In the genomic region with DNA sequence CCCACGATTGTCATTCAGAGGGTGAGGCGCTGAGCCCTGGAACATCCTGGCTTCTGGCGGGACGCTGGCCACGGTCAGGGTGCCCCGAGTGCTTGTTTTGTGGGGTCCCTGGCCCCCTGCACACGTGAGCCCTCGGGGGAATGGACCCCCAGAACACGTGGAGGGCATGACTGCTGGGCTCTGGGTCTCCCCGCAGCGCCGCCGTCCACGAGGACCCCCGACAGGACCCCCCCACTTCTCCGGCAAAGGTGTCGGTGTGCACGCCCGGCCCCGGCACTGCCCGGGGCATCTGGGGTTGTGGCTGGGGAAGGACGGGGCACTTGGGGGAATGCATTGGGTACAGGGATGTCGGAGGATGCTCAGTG, we compare ENCODE assay signal across 15 cellular contexts. TPM values are rescaled to one million over a fixed set of nuclear protein-coding genes. Genes with fewer than 3 reads are reported as not detected.
A peak's percentile ranks its signal among the peaks of the same experiment; 100 is the strongest.
DNase-seq lines count a peak whose midpoint lies in the region; ATAC-seq and TF ChIP-seq lines count a peak whose summit lies in the region.
"Had no signal": no experiment of that assay in that cellular context is flagged by ENCODE, and none has a peak within 500 bp of the region (broad histone marks: within the 10 kb centered on the region; RNA-seq: fewer than 3 reads in every experiment).

No MANE protein-coding gene starts in this region.

- H3K27ac Mint-ChIP-seq in stimulated activated effector memory CD8-positive, alpha-beta T cell treated with anti-CD3 and anti-CD28 coated beads, Interleukin-12 subunit alpha, Interleukin-12 subunit beta, amount 100 ng/mL, for 72 hours = peak overlapping the region; percentile 32
- no peak overlapping the region for H3K27ac Mint-ChIP-seq in endodermal cell
- H3K27ac Mint-ChIP-seq: CD4-positive, CD25-positive, alpha-beta regulatory T cell; HFFc6 had no signal

- H2BK5ac ChIP-seq in trophoblast cell (ENCODE audit: low read depth, low read length, poor library complexity) = no peak overlapping the region

- H3K27ac ChIP-seq in right atrium auricular region = no peak overlapping the region
- no peak overlapping the region for H3K27ac ChIP-seq in trophoblast cell (ENCODE audit: low read depth, low read length)
- H3K27ac ChIP-seq in endodermal cell (ENCODE audit: low read depth, low read length) = no peak overlapping the region
- H3K27ac ChIP-seq: BLaER1 treated with 17β-estradiol and CSF1 and Interleukin-3, amounts not matched to agents 10 nM and 100 nM had no signal

- H3K9ac ChIP-seq in trophoblast cell (ENCODE audit: low read length) = no peak overlapping the region
- no peak overlapping the region for H3K9ac ChIP-seq in endodermal cell (ENCODE audit: extremely low read depth, low read length, poor library complexity, severe bottlenecking)

- H3K27me3 ChIP-seq in right atrium auricular region (no peaks in the 10 kb centered on the region), trophoblast cell (ENCODE audit: insufficient read depth, low read length) (no peaks in the 10 kb centered on the region), endodermal cell (ENCODE audit: control insufficient read depth, insufficient read depth, low read length, poor library complexity, severe bottlenecking) (no peaks in the 10 kb centered on the region)

- H3K4me3 ChIP-seq in right atrium auricular region (no peak overlapping the region), trophoblast cell (ENCODE audit: low read depth, low read length) (peak overlapping the region; percentile 28), endodermal cell (ENCODE audit: low read length) (no peak overlapping the region)

- H3K4me1 ChIP-seq in right atrium auricular region (peaks cover 0 to 14% of the 10 kb centered on the region in 2 donors), trophoblast cell (ENCODE audit: control insufficient read depth in 1 of 2, insufficient read depth in 2 of 2, low read length in 2 of 2) (peaks cover 8 to 9% of the 10 kb centered on the region in 2 experiments), endodermal cell (ENCODE audit: control insufficient read depth, insufficient read depth, low read length) (no peaks in the 10 kb centered on the region)

- H3K27me3 Mint-ChIP-seq in endodermal cell (ENCODE audit: insufficient read depth) = no peaks in the 10 kb centered on the region
- H3K27me3 Mint-ChIP-seq: CD4-positive, CD25-positive, alpha-beta regulatory T cell had no signal

- H2BK120ac ChIP-seq in trophoblast cell (ENCODE audit: insufficient read depth, low read length, poor library complexity) = no peak overlapping the region

- H3K23ac ChIP-seq in trophoblast cell (ENCODE audit: low read length) = no peak overlapping the region

- H2AFZ ChIP-seq in trophoblast cell (ENCODE audit: insufficient read depth, low read length, poor library complexity) = no peak overlapping the region

- no CpG with 5 or more reads among the region's 23 CpGs for WGBS in trophoblast cell (ENCODE audit: extremely low coverage, insufficient coverage, insufficient read length)
- WGBS in endodermal cell (ENCODE audit: insufficient coverage in 1 of 2, insufficient read length in 1 of 2), 2 experiments = 86 to 91% methylated on average over 13 to 23 of the region's 23 CpGs

- intact Hi-C loops in Right ventricle myocardium inferior (cut with DNase I) = no loop called here

- DNase-seq in Right ventricle myocardium inferior (ENCODE audit: missing footprints) (peak; percentile 65), right atrium auricular region (ENCODE audit: low spot score) (no peak), trophoblast cell (no peak), endodermal cell (no peak), NOMO-1 (lab: John Stamatoyannopoulos, UW; ENCODE audit: unreplicated experiment in 2 of 2) (no peak)
- no peak for DNase-seq in stimulated activated effector memory CD8-positive, alpha-beta T cell treated with anti-CD3 and anti-CD28 coated beads, Interleukin-12 subunit alpha, Interleukin-12 subunit beta, amount 100 ng/mL, for 72 hours (ENCODE audit: low spot score in 2 of 2)
- no peak for DNase-seq in activated CD4-positive, alpha-beta T cell treated with anti-CD3 and anti-CD28 coated beads for 1 hour
- DNase-seq: ACHN; CD4-positive, CD25-positive, alpha-beta regulatory T cell; DMS53; GF-D8; HCEC 1CT; HFFc6 had no signal

- H3K9me3 ChIP-seq in right atrium auricular region (no peaks in the 10 kb centered on the region), trophoblast cell (ENCODE audit: insufficient read depth, low read depth, low read length) (peaks cover 9% of the 10 kb centered on the region), endodermal cell (ENCODE audit: control insufficient read depth, low read length) (no peaks in the 10 kb centered on the region)

- no peaks in the 10 kb centered on the region for H3K9me3 Mint-ChIP-seq in stimulated activated effector memory CD8-positive, alpha-beta T cell treated with anti-CD3 and anti-CD28 coated beads, Interleukin-12 subunit alpha, Interleukin-12 subunit beta, amount 100 ng/mL, for 72 hours
- H3K9me3 Mint-ChIP-seq in endodermal cell = peaks cover 4% of the 10 kb centered on the region

- no peak overlapping the region for H3K4me3 Mint-ChIP-seq in stimulated activated effector memory CD8-positive, alpha-beta T cell treated with anti-CD3 and anti-CD28 coated beads, Interleukin-12 subunit alpha, Interleukin-12 subunit beta, amount 100 ng/mL, for 72 hours
- no peak overlapping the region for H3K4me3 Mint-ChIP-seq in endodermal cell
- H3K4me3 Mint-ChIP-seq: HFFc6 had no signal

- no peak overlapping the region for H4K91ac ChIP-seq in trophoblast cell (ENCODE audit: low read depth, low read length)

- TF ChIP-seq CTCF in right atrium auricular region (IDR thresholded peaks at IDR 0.05) (no peak), endodermal cell (conservative IDR thresholded peaks at IDR 0.05) (no peak)

- no peak overlapping the region for H2BK12ac ChIP-seq in trophoblast cell (ENCODE audit: low read length)

- H4K12ac ChIP-seq in trophoblast cell (ENCODE audit: low read depth, low read length) = peak overlapping the region; percentile 36

- no peak overlapping the region for H3K18ac ChIP-seq in trophoblast cell (ENCODE audit: low read length)

- ATAC-seq in Right ventricle myocardium inferior (no peak), esophagus mucosa (peak; percentile 3)
- ATAC-seq in stimulated activated effector memory CD8-positive, alpha-beta T cell treated with anti-CD3 and anti-CD28 coated beads, Interleukin-12 subunit alpha, Interleukin-12 subunit beta, amount 100 ng/mL, for 72 hours = no peak

- H3K79me1 ChIP-seq in trophoblast cell (ENCODE audit: low read length) = peaks cover 2% of the 10 kb centered on the region

- no peaks in the 10 kb centered on the region for H3K4me1 Mint-ChIP-seq in stimulated activated effector memory CD8-positive, alpha-beta T cell treated with anti-CD3 and anti-CD28 coated beads, Interleukin-12 subunit alpha, Interleukin-12 subunit beta, amount 100 ng/mL, for 72 hours
- no peaks in the 10 kb centered on the region for H3K4me1 Mint-ChIP-seq in endodermal cell

- H4K8ac ChIP-seq in trophoblast cell (ENCODE audit: low read depth, low read length) = no peak overlapping the region

- H3K79me2 ChIP-seq in trophoblast cell (ENCODE audit: control insufficient read depth, insufficient read depth, low read length, poor library complexity) = no peaks in the 10 kb centered on the region

- no peak overlapping the region for H3K14ac ChIP-seq in trophoblast cell (ENCODE audit: low read length)

- H3K4ac ChIP-seq in trophoblast cell (ENCODE audit: low read depth, low read length) = no peak overlapping the region

- no peak overlapping the region for H3K4me2 ChIP-seq in trophoblast cell (ENCODE audit: low read length)

- H2AK5ac ChIP-seq in trophoblast cell (ENCODE audit: low read length) = no peak overlapping the region

- peaks cover 13% of the 10 kb centered on the region for H3K36me3 ChIP-seq in right atrium auricular region
- H3K36me3 ChIP-seq in trophoblast cell (ENCODE audit: control insufficient read depth in 1 of 2, insufficient read depth in 2 of 2, low read length in 2 of 2) = peaks cover 32 to 36% of the 10 kb centered on the region in 2 experiments
- H3K36me3 ChIP-seq in endodermal cell (ENCODE audit: control insufficient read depth, insufficient read depth, low read length) = peaks cover 1% of the 10 kb centered on the region

- peaks cover 12% of the 10 kb centered on the region for H3K36me3 Mint-ChIP-seq in stimulated activated effector memory CD8-positive, alpha-beta T cell treated with anti-CD3 and anti-CD28 coated beads, Interleukin-12 subunit alpha, Interleukin-12 subunit beta, amount 100 ng/mL, for 72 hours
- H3K36me3 Mint-ChIP-seq in endodermal cell (ENCODE audit: low read depth) = peaks cover 24% of the 10 kb centered on the region

RNA-seq across cellular contexts. Expression of gene GTPBP6, which starts 13.9 kb away (rescaled TPM):
- 51.4 TPM for total RNA-seq in Right ventricle myocardium inferior
- total RNA-seq in right atrium auricular region = 10 to 100 TPM; 44.6 to 52.1 TPM
- total RNA-seq in esophagus mucosa = 35.3 TPM
- 30.2 and 30.6 TPM in 2 replicates for polyA plus RNA-seq in trophoblast cell (2013)
- 10 to 100 TPM; 58.8 to 61.0 TPM for total RNA-seq in endodermal cell
- polyA plus RNA-seq in endodermal cell (2013, experiment 1 of 2) = 48.2 TPM
- polyA plus RNA-seq in endodermal cell (2013, experiment 2 of 2) = 45.2 TPM

RNA-seq across cellular contexts. Expression of gene PLCXD1, which starts 51.3 kb away (rescaled TPM):
- total RNA-seq in Right ventricle myocardium inferior = 6.1 TPM
- total RNA-seq in right atrium auricular region = 1 to 10 TPM; 2.2 to 3.0 TPM
- total RNA-seq in esophagus mucosa = 17.8 TPM
- 50.3 and 51.6 TPM in 2 replicates for polyA plus RNA-seq in trophoblast cell (2013)
- total RNA-seq in endodermal cell = 10 to 100 TPM; 70.3 to 96.9 TPM
- polyA plus RNA-seq in endodermal cell (2013, experiment 1 of 2) = 63.9 TPM
- 64.7 TPM for polyA plus RNA-seq in endodermal cell (2013, experiment 2 of 2)

RNA-seq across cellular contexts. Expression of gene PPP2R3B, which starts 54.2 kb away (rescaled TPM):
- total RNA-seq in Right ventricle myocardium inferior = 164 TPM
- total RNA-seq in right atrium auricular region = 10 to 100 TPM; 58.6 to 70.1 TPM
- 13.8 TPM for total RNA-seq in esophagus mucosa
- polyA plus RNA-seq in trophoblast cell (2013) = 29.5 and 31.3 TPM in 2 replicates
- total RNA-seq in endodermal cell = 10 to 100 TPM; 72.5 to 98.7 TPM
- polyA plus RNA-seq in endodermal cell (2013, experiment 1 of 2) = 66.6 TPM
- polyA plus RNA-seq in endodermal cell (2013, experiment 2 of 2) = 66.5 TPM
